Comparison of ENCODE assay signal across 1 cellular context in genomic region chr2:240604939-240605716, GRCh38.
TF ChIP-seq lines count a peak whose summit lies in the region.

No MANE protein-coding gene starts in this region.

TF ChIP-seq in HepG2, 621 proteins besides CTCF, POLR2A, EP300 and RAD21 (continued from another document and continues in another):
- 0 out of 2 replicates have a peak, but pooled peaks have one; percentile 44 for TF ChIP-seq ZBTB26 (CRISPR knock-in tag; IDR thresholded peaks at IDR 0.05; ENCODE audit: borderline replicate concordance)
- TF ChIP-seq SMAD3 (CRISPR knock-in tag; IDR thresholded peaks at IDR 0.05), result no peak
- peak; percentile 71; the same call in 1 of the 2 replicates for TF ChIP-seq ZNF782 (CRISPR knock-in tag; IDR thresholded peaks at IDR 0.05; ENCODE audit: borderline replicate concordance)
- no peak; the same call in 1 of the 2 replicates for TF ChIP-seq DMTF1 (CRISPR knock-in tag; IDR thresholded peaks at IDR 0.05)
- no peak for TF ChIP-seq MED13 (CRISPR knock-in tag; IDR thresholded peaks at IDR 0.05)
- no peak for TF ChIP-seq ZNF33B (CRISPR knock-in tag; IDR thresholded peaks at IDR 0.05)
- peak; percentile 25; the same call in 1 of the 2 replicates for TF ChIP-seq AHR (CRISPR knock-in tag; IDR thresholded peaks at IDR 0.05)
- TF ChIP-seq ZNF543 (CRISPR knock-in tag; IDR thresholded peaks at IDR 0.05), result peak; percentile 90; the same call in 1 of the 2 replicates
- TF ChIP-seq POLR2G (IDR thresholded peaks at IDR 0.05; ENCODE audit: low read depth, low read length), result peak; percentile 84
- no peak for TF ChIP-seq TSC22D2 (CRISPR knock-in tag; IDR thresholded peaks at IDR 0.05; ENCODE audit: borderline replicate concordance)
- peak; percentile 33; the same call in 1 of the 2 replicates for TF ChIP-seq YEATS4 (CRISPR knock-in tag; IDR thresholded peaks at IDR 0.05; ENCODE audit: borderline replicate concordance)
- peak; percentile 11; the same call in 1 of the 2 replicates for TF ChIP-seq ARNTL (CRISPR knock-in tag; IDR thresholded peaks at IDR 0.05)
- TF ChIP-seq ZBTB38 (CRISPR knock-in tag; IDR thresholded peaks at IDR 0.05), result peak; percentile 40; the same call in 1 of the 2 replicates
- peak; percentile 88 for TF ChIP-seq KDM2A (CRISPR knock-in tag; IDR thresholded peaks at IDR 0.05; ENCODE audit: borderline replicate concordance, low read depth)
- 0 out of 2 replicates have a peak, but pooled peaks have one; percentile 47 for TF ChIP-seq ZNF547 (CRISPR knock-in tag; IDR thresholded peaks at IDR 0.05)
- no peak for TF ChIP-seq ZNF720 (CRISPR knock-in tag; IDR thresholded peaks at IDR 0.05)
- no peak for TF ChIP-seq ELK4 (CRISPR knock-in tag; IDR thresholded peaks at IDR 0.05; ENCODE audit: borderline replicate concordance)
- no peak; the same call in 1 of the 2 replicates for TF ChIP-seq NCOA2 (CRISPR knock-in tag; IDR thresholded peaks at IDR 0.05)
- peak; percentile 59; the same call in 1 of the 2 replicates for TF ChIP-seq HIC2 (CRISPR knock-in tag; IDR thresholded peaks at IDR 0.05; ENCODE audit: low read depth)
- peak in 1 of 2 experiments; percentile 24; a peak in 1 of 4 replicates for TF ChIP-seq NR2F1 (CRISPR knock-in tag; IDR thresholded peaks at IDR 0.05)
- TF ChIP-seq THAP11 (CRISPR knock-in tag; IDR thresholded peaks at IDR 0.05), result peak; percentile 18; the same call in 1 of the 2 replicates
- TF ChIP-seq GMEB1 (CRISPR knock-in tag; IDR thresholded peaks at IDR 0.05; ENCODE audit: borderline replicate concordance), result peak; percentile 43; the same call in 1 of the 2 replicates
- TF ChIP-seq STAT5B (CRISPR knock-in tag; IDR thresholded peaks at IDR 0.05), result no peak
- no peak for TF ChIP-seq ZNF674 (CRISPR knock-in tag; IDR thresholded peaks at IDR 0.05; ENCODE audit: low read depth)
- peak; percentile 96 for TF ChIP-seq POLR2AphosphoS5 (IDR thresholded peaks at IDR 0.05; ENCODE audit: low read depth, low read length)
- TF ChIP-seq EZH2 (conservative IDR thresholded peaks at IDR 0.05; ENCODE audit: low read depth, low read length), result no peak
- no peak for TF ChIP-seq NPAS2 (CRISPR knock-in tag; IDR thresholded peaks at IDR 0.05; ENCODE audit: borderline replicate concordance)
- no peak; the same call in none of the 2 replicates for TF ChIP-seq ESRRA (CRISPR knock-in tag; IDR thresholded peaks at IDR 0.05; ENCODE audit: low read depth)
- TF ChIP-seq FLYWCH1 (CRISPR knock-in tag; IDR thresholded peaks at IDR 0.05), result no peak
- peak; percentile 74; the same call in 1 of the 2 replicates for TF ChIP-seq ZIK1 (CRISPR knock-in tag; IDR thresholded peaks at IDR 0.05; ENCODE audit: borderline replicate concordance, low read depth)
- TF ChIP-seq MTA3 (CRISPR knock-in tag; IDR thresholded peaks at IDR 0.05), result no peak
- peak; percentile 83 for TF ChIP-seq ZNF609 (CRISPR knock-in tag; IDR thresholded peaks at IDR 0.05; ENCODE audit: borderline replicate concordance)
- 0 out of 2 replicates have a peak, but pooled peaks have one; percentile 63 for TF ChIP-seq HNRNPL (IDR thresholded peaks at IDR 0.05; ENCODE audit: low read depth, low read length)
- no peak for TF ChIP-seq SSRP1 (CRISPR knock-in tag; IDR thresholded peaks at IDR 0.05)
- TF ChIP-seq HOXD1 (CRISPR knock-in tag; IDR thresholded peaks at IDR 0.05), result no peak
- no peak for TF ChIP-seq ZBTB21 (CRISPR knock-in tag; IDR thresholded peaks at IDR 0.05)
- no peak for TF ChIP-seq ZBTB40 (IDR thresholded peaks at IDR 0.05)
- TF ChIP-seq ZBTB40 (CRISPR knock-in tag; IDR thresholded peaks at IDR 0.05), result peak; percentile 57; the same call in 1 of the 2 replicates
- TF ChIP-seq ZFP90 (CRISPR knock-in tag; IDR thresholded peaks at IDR 0.05; ENCODE audit: borderline replicate concordance), result no peak
